ENCODE assay signal across 25 cellular contexts in genomic region chr6:46144270-46144669, GRCh38. TPM values are rescaled to one million over a fixed set of nuclear protein-coding genes. Genes with fewer than 3 reads are reported as not detected.
"Had no signal": no experiment of that assay in that cellular context is flagged by ENCODE, and none has a peak within 500 bp of the region (broad histone marks: within the 10 kb centered on the region; RNA-seq: fewer than 3 reads in every experiment).

No MANE protein-coding gene starts in this region.

- H3K9me3 ChIP-seq: adrenal gland, body of pancreas, SJCRH30, SK-N-SH had no signal

- H3K4me3 ChIP-seq: adrenal gland, body of pancreas, SJCRH30 had no signal

- H3K27ac ChIP-seq: adrenal gland, body of pancreas, SJCRH30, VCaP had no signal

- DNase-seq: activated CD4-positive, alpha-beta memory T cell treated with anti-CD3 and anti-CD28 coated beads, Interleukin-2, amount 10 ng/mL, durations not matched to agents 7 days and 5 days; activated CD4-positive, alpha-beta T cell treated with anti-CD3 and anti-CD28 coated beads for 36 hours; activated CD4-positive, alpha-beta T cell treated with anti-CD3 and anti-CD28 coated beads, Interleukin-2, amount 50 U/mL, for 1 hour; activated CD4-positive, CD25-positive, alpha-beta regulatory T cell; activated naive CD4-positive, alpha-beta T cell treated with anti-CD3 and anti-CD28 coated beads, Interleukin-2, amount 50 U/mL, for 16 hours; activated naive CD8-positive, alpha-beta T cell treated with anti-CD3 and anti-CD28 coated beads, Interleukin-2, amount 10 ng/mL, durations not matched to agents 7 days and 5 days; activated T-cell treated with anti-CD3 and anti-CD28 coated beads for 4 hours; activated T-cell treated with anti-CD3 and anti-CD28 coated beads, Interleukin-2, amount 50 U/mL, for 48 hours; adrenal gland; aorta; central memory CD4-positive, alpha-beta T cell; Karpas-422; NCI-H1092; NCI-H1417; NCI-H1930; NCI-H345; NCI-H510A; NCI-H526 treated with DMSO at 0.1 percent for 48 hours; NCI-H82; SJCRH30; SK-N-SH; T-helper 1 cell had no signal

- ATAC-seq: activated CD4-positive, alpha-beta T cell treated with anti-CD3 and anti-CD28 coated beads for 36 hours; body of pancreas had no signal

- H3K36me3 ChIP-seq: adrenal gland, SJCRH30 had no signal

- H3K4me1 ChIP-seq: adrenal gland, SJCRH30 had no signal

- H3K27me3 ChIP-seq: adrenal gland, body of pancreas, SJCRH30 had no signal

RNA-seq across cellular contexts. Expression of gene ENPP5, which starts 26.5 kb away (rescaled TPM):
- total RNA-seq: activated CD4-positive, alpha-beta memory T cell treated with anti-CD3 and anti-CD28 coated beads, Interleukin-2, amount 10 ng/mL, durations not matched to agents 7 days and 5 days; SJCRH30; T-helper 2 cell treated with Interferon-gamma antibody and Interleukin-4, amounts not matched to agents 100 ng/mL and 5 ng/mL, for 36 hours had no signal
